ENCODE assay signal across 12 cellular contexts in the genomic region with DNA sequence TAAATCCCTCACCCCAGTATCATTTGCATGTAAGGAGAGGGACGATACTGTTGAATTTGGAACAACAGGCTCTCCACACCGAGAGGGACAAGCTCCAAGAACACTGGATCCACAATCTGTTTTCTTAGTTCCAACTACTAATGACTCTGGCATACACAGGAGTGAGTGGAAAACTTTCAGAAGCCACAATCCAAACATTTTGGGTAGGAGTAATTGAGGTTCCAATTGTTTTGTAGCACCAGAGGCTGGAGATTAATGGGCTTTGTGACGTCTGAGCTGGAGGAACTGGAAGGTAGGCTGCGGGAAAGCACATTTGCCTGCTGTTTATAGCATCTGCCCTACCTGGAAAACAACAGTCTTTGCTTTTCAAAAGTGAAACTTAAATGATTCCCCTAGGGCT.
A peak's percentile ranks its signal among the peaks of the same experiment; 100 is the strongest.
DNase-seq lines count a peak whose midpoint lies in the region; ATAC-seq and TF ChIP-seq lines count a peak whose summit lies in the region.
"Had no signal": no experiment of that assay in that cellular context is flagged by ENCODE, and none has a peak within 500 bp of the region (broad histone marks: within the 10 kb centered on the region; RNA-seq: fewer than 3 reads in every experiment).

No MANE protein-coding gene starts in this region.

- no TSS peak for BruUV-seq in PC-3 (replicated peaks; lab: Mats Ljungman, UMichigan)

- no peaks in the 10 kb centered on the region for H4K20me1 ChIP-seq in PC-3 (ENCODE audit: low read length)

- 13 to 21% (median 18%) methylated on average over 4 of the region's 4 CpGs for WGBS in psoas muscle, 3 donors

- POLR2A ChIA-PET in PC-3 (lab: Charles Lee; ENCODE audit: unreplicated experiment), result no interaction called here

- H3K36me3 ChIP-seq in PC-3 (ENCODE audit: low read depth, low read length), result no peaks in the 10 kb centered on the region
- peaks cover 6% of the 10 kb centered on the region for H3K36me3 ChIP-seq in left ventricle myocardium inferior
- no peaks in the 10 kb centered on the region for H3K36me3 ChIP-seq in psoas muscle (ENCODE audit: insufficient read depth in 1 of 2, low read depth in 1 of 2)

- no peaks in the 10 kb centered on the region for H3K9me3 ChIP-seq in PC-3 (ENCODE audit: low read length)
- no peaks in the 10 kb centered on the region for H3K9me3 ChIP-seq in left ventricle myocardium inferior (replicated peaks)
- no peaks in the 10 kb centered on the region for H3K9me3 ChIP-seq in psoas muscle

- DNase-seq in Daoy (ENCODE audit: low read depth), result peak; percentile 47
- no peak for DNase-seq in PC-3
- no peak for DNase-seq in left ventricle myocardium inferior
- no peak for DNase-seq in psoas muscle
- DNase-seq in occipital lobe (lab: John Stamatoyannopoulos, UW), result no peak
- no peak for DNase-seq in AG08395 (ENCODE audit: low spot score)
- no peak for DNase-seq in SKM-1 treated with dmso at 0.1 percent for 144 hours (lab: John Stamatoyannopoulos, UW; ENCODE audit: unreplicated experiment)
- DNase-seq: activated CD4-positive, alpha-beta T cell treated with anti-CD3 and anti-CD28 coated beads for 1 hour; activated gamma-delta T cell treated with Interleukin-2 at 50 U/mL for 16 hours; GF-D8 had no signal

- no peak for ATAC-seq in PC-3
- no peak for ATAC-seq in psoas muscle
- no peak for ATAC-seq in HG02798 (IDR thresholded peaks at IDR 0.05; ENCODE audit: poor library complexity, unreplicated experiment)
- ATAC-seq: HCT116 had no signal

- peaks cover 7% of the 10 kb centered on the region; the same call in 1 of the 2 replicates for H3K27me3 ChIP-seq in PC-3 (ENCODE audit: low read length)
- H3K27me3 ChIP-seq in left ventricle myocardium inferior (ENCODE audit: low read depth), result no peaks in the 10 kb centered on the region
- no peaks in the 10 kb centered on the region for H3K27me3 ChIP-seq in psoas muscle (ENCODE audit: insufficient read depth in 3 of 3, low read length in 2 of 3)

- H3K9me2 ChIP-seq in PC-3 (replicated peaks; ENCODE audit: low read length), result no peaks in the 10 kb centered on the region

- CTCF ChIA-PET in PC-3 (lab: Charles Lee), result no interaction called here

- 0 out of 2 replicates have a peak overlapping the region, but pooled peaks have one; percentile 2 for H3K27ac ChIP-seq in PC-3 (ENCODE audit: low read length)
- peak overlapping the region; percentile 69 for H3K27ac ChIP-seq in left ventricle myocardium inferior (replicated peaks)
- peak overlapping the region; percentile 4 for H3K27ac ChIP-seq in psoas muscle

- no peak overlapping the region for H2AFZ ChIP-seq in PC-3 (ENCODE audit: low read length)

- TF ChIP-seq CTCF in PC-3 (conservative IDR thresholded peaks at IDR 0.05; ENCODE audit: low read depth, low read length) (no peak), left ventricle myocardium inferior (IDR thresholded peaks at IDR 0.05; ENCODE audit: borderline replicate concordance) (no peak), psoas muscle (IDR thresholded peaks at IDR 0.05) (no peak)

- H3K4me3 ChIP-seq in PC-3 (ENCODE audit: low read length) (no peak overlapping the region), left ventricle myocardium inferior (peak overlapping the region; percentile 3), psoas muscle (no peak overlapping the region)

- no peak overlapping the region for H3K9ac ChIP-seq in PC-3 (ENCODE audit: low read length)

- H3K4me1 ChIP-seq in PC-3 (ENCODE audit: insufficient read depth, low read length), result peaks cover 22% of the 10 kb centered on the region
- H3K4me1 ChIP-seq in left ventricle myocardium inferior, result peaks cover 64% of the 10 kb centered on the region
- H3K4me1 ChIP-seq in psoas muscle, result no peaks in the 10 kb centered on the region

- intact Hi-C loops in PC-3 (cut with micrococcal nuclease) (no loop called here), left ventricle myocardium inferior (cut with micrococcal nuclease) (no loop called here), psoas muscle (cut with DNase I) (no loop called here)

- H3F3A ChIP-seq in PC-3 (ENCODE audit: low read length, unreplicated experiment), result no peaks in the 10 kb centered on the region

- H3K4me2 ChIP-seq in PC-3 (ENCODE audit: low read length), result no peak overlapping the region

- H3K79me2 ChIP-seq in PC-3 (ENCODE audit: low read length), result no peaks in the 10 kb centered on the region

Comparison
In these comparisons a context has a peak if more than half of its experiments do, and no peak if none do; other contexts are left out.
1. H3K27ac ChIP-seq: peak in every context shown above with its lines; median percentile 69 in left ventricle myocardium inferior; 4 in psoas muscle; 2 in PC-3.